Comparison of ENCODE assay signal across 11 cellular contexts in the genomic region with DNA sequence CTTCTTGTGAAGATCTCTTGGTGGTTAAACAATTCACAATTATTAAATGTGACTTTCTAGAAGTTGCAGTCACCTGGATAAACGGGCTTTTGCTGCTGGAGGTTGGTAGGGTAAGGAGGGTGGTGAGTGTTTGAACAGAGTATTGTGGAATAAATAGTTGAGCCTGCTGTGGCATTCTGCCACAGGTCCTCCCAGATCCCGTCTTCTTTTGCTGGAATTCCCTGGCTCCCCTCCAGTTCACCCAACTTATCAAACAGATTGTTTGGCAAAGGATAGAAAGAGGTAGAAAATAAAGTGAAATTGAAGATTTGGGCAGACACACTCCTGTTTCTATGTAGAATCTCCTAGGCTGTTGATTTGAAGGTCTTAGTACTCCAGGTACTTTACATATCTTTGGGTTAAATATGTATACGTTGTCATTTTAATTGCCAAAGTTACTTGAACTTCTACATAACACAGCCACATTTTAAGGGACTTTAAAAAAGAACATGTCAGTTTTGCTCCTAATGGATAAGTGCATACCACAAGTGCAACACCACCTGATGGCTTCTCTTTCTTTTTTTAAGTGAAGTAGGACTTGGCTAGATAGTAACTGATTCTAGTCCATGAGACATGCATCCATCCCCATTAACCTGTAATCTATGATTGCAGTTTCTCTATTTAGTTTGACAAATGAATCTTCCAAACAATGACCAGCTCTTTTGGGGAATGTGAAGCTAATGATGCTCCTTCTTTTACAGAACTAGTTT.
DNase-seq lines count a peak whose midpoint lies in the region; ATAC-seq and TF ChIP-seq lines count a peak whose summit lies in the region.
"Had no signal": no experiment of that assay in that cellular context is flagged by ENCODE, and none has a peak within 500 bp of the region (broad histone marks: within the 10 kb centered on the region; RNA-seq: fewer than 3 reads in every experiment).

No MANE protein-coding gene starts in this region.

- H3K4me3 ChIP-seq in H7 (ENCODE audit: insufficient read depth, low read depth, low read length) (no peak overlapping the region), epithelial cell of esophagus (ENCODE audit: low read length) (no peak overlapping the region), neuron (ENCODE audit: low read length) (no peak overlapping the region), spleen (no peak overlapping the region), aorta (ENCODE audit: low read length in 2 of 2) (no peak overlapping the region)

- no peaks in the 10 kb centered on the region for H3K27me3 Mint-ChIP-seq in progenitor cell of endocrine pancreas

- ATAC-seq in aorta (ENCODE audit: low FRiP score) = no peak

- H3K27ac ChIP-seq in spleen (no peak overlapping the region), aorta (ENCODE audit: low read depth in 1 of 2, low read length in 2 of 2) (no peak overlapping the region)
- H3K27ac ChIP-seq: epithelial cell of prostate had no signal

- TF ChIP-seq CTCF in epithelial cell of esophagus (IDR thresholded peaks at IDR 0.05; ENCODE audit: insufficient read depth, low read depth, low read length, missing control alignments) = no peak
- TF ChIP-seq CTCF in spleen (IDR thresholded peaks at IDR 0.05 in 8 of 11, conservative IDR thresholded peaks at IDR 0.05 in 3 of 11) = no peak
- TF ChIP-seq CTCF in progenitor cell of endocrine pancreas (IDR thresholded peaks at IDR 0.05; ENCODE audit: unreplicated experiment) = no peak

- H3K4me1 Mint-ChIP-seq in progenitor cell of endocrine pancreas (ENCODE audit: low read depth) = peaks cover 16% of the 10 kb centered on the region

- intact Hi-C loops in spleen (cut with DNase I; ENCODE audit: low total_unique reads) = no loop called here
- intact Hi-C loops in aorta (cut with DNase I) = no loop called here

- peaks cover 2% of the 10 kb centered on the region for H3K9me3 ChIP-seq in neuron (ENCODE audit: low read length)
- peaks cover 0 to 4% (median 0%) of the 10 kb centered on the region in 8 donors for H3K9me3 ChIP-seq in spleen
- no peaks in the 10 kb centered on the region for H3K9me3 ChIP-seq in aorta (ENCODE audit: control insufficient read depth, low read length)

- no peak overlapping the region for H3K4me3 Mint-ChIP-seq in progenitor cell of endocrine pancreas (ENCODE audit: low read depth)
- H3K4me3 Mint-ChIP-seq: activated naive CD8-positive, alpha-beta T cell treated with anti-CD3 and anti-CD28 coated beads for 36 hours had no signal

- H3K9me3 Mint-ChIP-seq in progenitor cell of endocrine pancreas (ENCODE audit: low read depth) = peaks cover 10% of the 10 kb centered on the region
- H3K9me3 Mint-ChIP-seq: activated naive CD8-positive, alpha-beta T cell treated with anti-CD3 and anti-CD28 coated beads for 36 hours had no signal

- H3K36me3 ChIP-seq in H7 (replicated peaks; ENCODE audit: control insufficient read depth, insufficient read depth, low read length) (no peaks in the 10 kb centered on the region), neuron (ENCODE audit: insufficient read depth, low read length) (no peaks in the 10 kb centered on the region), spleen (no peaks in the 10 kb centered on the region), aorta (ENCODE audit: control insufficient read depth in 1 of 2, insufficient read depth in 2 of 2, low read length in 1 of 2) (no peaks in the 10 kb centered on the region)

- TF ChIP-seq POLR2A in spleen (IDR thresholded peaks at IDR 0.05) = no peak

- H3K4me1 ChIP-seq in neuron (ENCODE audit: insufficient read depth, low read length) (peaks cover 36% of the 10 kb centered on the region), spleen (no peaks in the 10 kb centered on the region), aorta (ENCODE audit: control insufficient read depth in 1 of 2, insufficient read depth in 2 of 2, low read length in 2 of 2) (no peaks in the 10 kb centered on the region)

- H3K36me3 Mint-ChIP-seq in progenitor cell of endocrine pancreas (ENCODE audit: insufficient read depth) = no peaks in the 10 kb centered on the region
- H3K36me3 Mint-ChIP-seq: activated naive CD8-positive, alpha-beta T cell treated with anti-CD3 and anti-CD28 coated beads for 36 hours had no signal

- WGBS in spleen, 5 donors = 47 to 72% (median 69%) methylated on average over 3 of the region's 3 CpGs
- 31 to 33% methylated on average over 3 of the region's 3 CpGs for WGBS in aorta, 2 donors

- H3K27me3 ChIP-seq in H7 (ENCODE audit: control insufficient read depth, insufficient read depth, low read length) = no peaks in the 10 kb centered on the region
- H3K27me3 ChIP-seq in neuron (ENCODE audit: insufficient read depth, low read length) = no peaks in the 10 kb centered on the region
- H3K27me3 ChIP-seq in spleen (replicated peaks in 1 of 7) = no peaks in the 10 kb centered on the region
- no peaks in the 10 kb centered on the region for H3K27me3 ChIP-seq in aorta (ENCODE audit: control insufficient read depth in 1 of 2, insufficient read depth in 2 of 2, low read length in 1 of 2)

- peak overlapping the region; percentile 49 for H2AFZ ChIP-seq in neuron (ENCODE audit: low read depth, low read length)

- DNase-seq in H7 = peak; percentile 12
- DNase-seq in NCI-H510A treated with DMSO at 0.1 percent for 48 hours (lab: John Stamatoyannopoulos, UW) = peak; percentile 14
- peak; percentile 13 for DNase-seq in epithelial cell of esophagus (ENCODE audit: low read depth)
- DNase-seq in spleen = no peak
- no peak for DNase-seq in progenitor cell of endocrine pancreas (ENCODE audit: low spot score, unreplicated experiment)
- no peak for DNase-seq in AG08396 (ENCODE audit: low spot score)
- DNase-seq in aorta = no peak
- DNase-seq: activated naive CD8-positive, alpha-beta T cell treated with anti-CD3 and anti-CD28 coated beads for 36 hours; CD4-positive, alpha-beta memory T cell had no signal

- H3K27ac Mint-ChIP-seq in progenitor cell of endocrine pancreas = no peak overlapping the region
- H3K27ac Mint-ChIP-seq: activated naive CD8-positive, alpha-beta T cell treated with anti-CD3 and anti-CD28 coated beads for 36 hours; CD4-positive, alpha-beta memory T cell had no signal

Comparison
In these comparisons a context has a peak if more than half of its experiments do, and no peak if none do; other contexts are left out.
1. DNase-seq: peak in H7 (single experiment), NCI-H510A treated with DMSO at 0.1 percent for 48 hours (single experiment) and epithelial cell of esophagus (single experiment); none in spleen (single experiment), progenitor cell of endocrine pancreas (single experiment), AG08396 (single experiment) and aorta (0 of 2).